In the genomic region with DNA sequence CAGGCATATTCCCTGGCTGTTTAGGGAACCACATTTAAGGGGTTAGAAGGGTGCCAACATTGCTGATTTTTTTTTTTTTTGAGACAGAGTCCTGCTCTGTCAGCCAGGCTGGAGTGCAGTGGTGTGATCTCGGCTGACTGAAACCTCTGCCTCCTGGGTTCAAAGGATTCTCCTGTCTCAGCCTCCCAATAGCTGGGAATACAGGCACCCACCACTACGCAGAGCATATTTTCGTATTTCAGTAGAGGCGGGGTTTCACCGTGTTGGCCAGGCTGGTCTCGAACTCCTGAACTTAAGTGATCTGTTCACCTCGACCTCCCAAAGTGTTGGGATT, we compare ENCODE assay signal across 13 cellular contexts. TPM values are rescaled to one million over a fixed set of nuclear protein-coding genes. Genes with fewer than 3 reads are reported as not detected.
"Had no signal": no experiment of that assay in that cellular context is flagged by ENCODE, and none has a peak within 500 bp of the region (broad histone marks: within the 10 kb centered on the region; RNA-seq: fewer than 3 reads in every experiment).

No MANE protein-coding gene starts in this region.

- H3K4me3 ChIP-seq: right atrium auricular region, tibial artery, vagina had no signal

- H3K4me1 ChIP-seq: right atrium auricular region, tibial artery, vagina had no signal

- H3K27ac ChIP-seq: brain microvascular endothelial cell, right atrium auricular region, tibial artery, vagina had no signal

- H3K27ac Mint-ChIP-seq: activated CD4-positive, alpha-beta T cell treated with anti-CD3 and anti-CD28 coated beads, Interleukin-2, amount 10 ng/mL, durations not matched to agents 7 days and 5 days; activated naive CD4-positive, alpha-beta T cell treated with anti-CD3 and anti-CD28 coated beads, Interleukin-2, amount 50 U/mL, for 24 hours; mesothelial cell of epicardium had no signal

- H3K36me3 ChIP-seq: brain microvascular endothelial cell, right atrium auricular region, tibial artery, vagina had no signal

- H3K4me1 Mint-ChIP-seq: activated CD4-positive, alpha-beta T cell treated with anti-CD3 and anti-CD28 coated beads, Interleukin-2, amount 10 ng/mL, durations not matched to agents 7 days and 5 days; activated naive CD4-positive, alpha-beta T cell treated with anti-CD3 and anti-CD28 coated beads, Interleukin-2, amount 50 U/mL, for 24 hours; mesothelial cell of epicardium had no signal

- H3K4me3 Mint-ChIP-seq: activated CD4-positive, alpha-beta T cell treated with anti-CD3 and anti-CD28 coated beads, Interleukin-2, amount 10 ng/mL, durations not matched to agents 7 days and 5 days; activated naive CD4-positive, alpha-beta T cell treated with anti-CD3 and anti-CD28 coated beads, Interleukin-2, amount 50 U/mL, for 24 hours; endodermal cell; mesothelial cell of epicardium had no signal

- H3K27me3 ChIP-seq: brain microvascular endothelial cell, right atrium auricular region, vagina had no signal

- H3K9me3 ChIP-seq: right atrium auricular region, tibial artery, vagina had no signal

- H3K9me3 Mint-ChIP-seq: activated CD4-positive, alpha-beta T cell treated with anti-CD3 and anti-CD28 coated beads, Interleukin-2, amount 10 ng/mL, durations not matched to agents 7 days and 5 days; activated naive CD4-positive, alpha-beta T cell treated with anti-CD3 and anti-CD28 coated beads, Interleukin-2, amount 50 U/mL, for 24 hours; endodermal cell; mesothelial cell of epicardium had no signal

- H3K36me3 Mint-ChIP-seq: activated naive CD4-positive, alpha-beta T cell treated with anti-CD3 and anti-CD28 coated beads, Interleukin-2, amount 50 U/mL, for 24 hours; mesothelial cell of epicardium had no signal

- FAIRE-seq: small intestine had no signal

RNA-seq across cellular contexts. Expression of a gene that starts 7.8 kb away (rescaled TPM):
- total RNA-seq: activated CD4-positive, alpha-beta T cell treated with anti-CD3 and anti-CD28 coated beads, Interleukin-2, amount 10 ng/mL, durations not matched to agents 7 days and 5 days; dermis blood vessel endothelial cell; liver; mesothelial cell of epicardium; myocyte; right atrium auricular region; vagina had no signal
- polyA plus RNA-seq: esophagus, small intestine had no signal

RNA-seq across cellular contexts. Expression of a gene that starts 9.6 kb away (rescaled TPM):
- total RNA-seq: activated CD4-positive, alpha-beta T cell treated with anti-CD3 and anti-CD28 coated beads, Interleukin-2, amount 10 ng/mL, durations not matched to agents 7 days and 5 days; dermis blood vessel endothelial cell; endodermal cell; liver; mesothelial cell of epicardium; myocyte; right atrium auricular region; vagina had no signal
- polyA plus RNA-seq: esophagus, liver, small intestine had no signal

RNA-seq across cellular contexts. Expression of a gene that starts 45.1 kb away (rescaled TPM):
- total RNA-seq: activated CD4-positive, alpha-beta T cell treated with anti-CD3 and anti-CD28 coated beads, Interleukin-2, amount 10 ng/mL, durations not matched to agents 7 days and 5 days; dermis blood vessel endothelial cell; endodermal cell; liver; mesothelial cell of epicardium; myocyte; right atrium auricular region; vagina had no signal
- polyA plus RNA-seq: esophagus, liver, small intestine had no signal
